20 cellular contexts compared by ENCODE assay signal in the genomic region with DNA sequence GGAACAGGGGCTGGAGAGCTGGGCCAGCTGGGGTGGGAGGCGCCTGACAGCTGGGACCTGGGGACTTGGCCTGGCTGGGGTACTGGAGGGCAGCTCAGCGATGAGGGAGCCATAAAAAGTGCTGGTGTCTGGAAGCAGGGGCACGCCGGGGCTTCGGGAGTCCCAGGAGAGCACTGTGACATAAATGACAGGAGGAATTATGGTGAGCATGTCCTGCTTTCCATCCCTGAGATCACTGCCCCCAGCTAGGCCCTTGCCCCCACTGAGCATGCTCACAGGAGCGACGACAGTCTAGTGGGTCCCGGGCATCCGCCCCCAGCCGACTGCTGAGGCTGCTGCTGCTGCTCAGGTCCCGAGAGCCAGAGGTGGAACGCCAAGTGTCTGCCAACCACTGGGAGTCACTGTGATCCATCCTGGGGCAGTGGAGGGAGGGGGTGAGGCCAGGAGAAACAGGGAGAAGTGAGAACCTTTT. TPM values are rescaled to one million over a fixed set of nuclear protein-coding genes. Genes with fewer than 3 reads are reported as not detected.
DNase-seq lines count a peak whose midpoint lies in the region; ATAC-seq, FAIRE-seq and TF ChIP-seq lines count a peak whose summit lies in the region.
"Had no signal": no experiment of that assay in that cellular context is flagged by ENCODE, and none has a peak within 500 bp of the region (broad histone marks: within the 10 kb centered on the region; RNA-seq: fewer than 3 reads in every experiment).

No MANE protein-coding gene starts in this region.

- H3K4me3 Mint-ChIP-seq in immature natural killer cell, result no peak overlapping the region
- H3K4me3 Mint-ChIP-seq: activated naive CD4-positive, alpha-beta T cell treated with anti-CD3 and anti-CD28 coated beads for 36 hours; HFFc6; neural crest cell had no signal

- no peaks in the 10 kb centered on the region for H4K20me1 ChIP-seq in Karpas-422 (ENCODE audit: insufficient read depth, low read depth, low read length)

- no peak overlapping the region for H3K27ac Mint-ChIP-seq in immature natural killer cell
- H3K27ac Mint-ChIP-seq: activated naive CD4-positive, alpha-beta T cell treated with anti-CD3 and anti-CD28 coated beads for 36 hours; HFFc6 had no signal

- no peak overlapping the region for H3K9ac ChIP-seq in Karpas-422 (ENCODE audit: low read length)

- no peaks in the 10 kb centered on the region for H3K9me3 Mint-ChIP-seq in immature natural killer cell
- H3K9me3 Mint-ChIP-seq: activated naive CD4-positive, alpha-beta T cell treated with anti-CD3 and anti-CD28 coated beads for 36 hours; HFFc6; neural crest cell had no signal

- TF ChIP-seq POLR2A in GM12891 (IDR thresholded peaks at IDR 0.05; ENCODE audit: low read depth, low read length), result no peak

- no peak for ATAC-seq in foreskin keratinocyte
- no peak for ATAC-seq in stimulated activated naive CD8-positive, alpha-beta T cell treated with anti-CD3 and anti-CD28 coated beads, Interleukin-15, Interleukin-2, amounts not matched to agents 100 U/mL and 50 U/mL, for 24 hours
- ATAC-seq: body of pancreas had no signal

- no peaks in the 10 kb centered on the region for H3K4me1 ChIP-seq in foreskin keratinocyte
- no peaks in the 10 kb centered on the region for H3K4me1 ChIP-seq in Karpas-422 (ENCODE audit: low read length)
- H3K4me1 ChIP-seq: body of pancreas had no signal

- H3K27me3 ChIP-seq in foreskin keratinocyte, result no peaks in the 10 kb centered on the region
- no peaks in the 10 kb centered on the region for H3K27me3 ChIP-seq in Karpas-422 (ENCODE audit: low read length)
- H3K27me3 ChIP-seq: body of pancreas had no signal

- no peaks in the 10 kb centered on the region for H3K36me3 Mint-ChIP-seq in immature natural killer cell

- FAIRE-seq in GM12891 (lab: Jason Lieb, UNC), result no peak
- FAIRE-seq: endometrium, small intestine had no signal

- no peak overlapping the region for H2AFZ ChIP-seq in Karpas-422 (ENCODE audit: low read length)

- H3K4me1 Mint-ChIP-seq in immature natural killer cell, result no peaks in the 10 kb centered on the region
- H3K4me1 Mint-ChIP-seq: neural crest cell had no signal

- no peaks in the 10 kb centered on the region for H3K9me3 ChIP-seq in Karpas-422 (ENCODE audit: low read length)
- H3K9me3 ChIP-seq: body of pancreas had no signal

- DNase-seq in 8988T, result peak; percentile 35
- peak; percentile 25 for DNase-seq in MV-4-11 (lab: John Stamatoyannopoulos, UW)
- no peak for DNase-seq in foreskin keratinocyte
- DNase-seq in mucosa of gallbladder (ENCODE audit: low spot score), result peak; percentile 9
- DNase-seq in GM12891 (ENCODE audit: insufficient read length, low spot score), result no peak
- no peak for DNase-seq in stimulated activated naive CD8-positive, alpha-beta T cell treated with anti-CD3 and anti-CD28 coated beads, Interleukin-15, Interleukin-2, amounts not matched to agents 100 U/mL and 50 U/mL, for 24 hours
- no peak for DNase-seq in immature natural killer cell
- no peak for DNase-seq in Karpas-422
- DNase-seq: ACHN; activated naive CD4-positive, alpha-beta T cell treated with anti-CD3 and anti-CD28 coated beads for 36 hours; body of pancreas; Calu3; HFFc6; NCI-H1417 treated with DMSO at 0.1 percent for 48 hours; small intestine had no signal

- TF ChIP-seq CTCF in foreskin keratinocyte (conservative IDR thresholded peaks at IDR 0.05), result peak; percentile 23

- no peak overlapping the region for H3K4me2 ChIP-seq in Karpas-422 (ENCODE audit: low read depth, low read length, poor library complexity, severe bottlenecking)

- H3K27ac ChIP-seq in foreskin keratinocyte (no peak overlapping the region), Karpas-422 (ENCODE audit: low read length) (no peak overlapping the region)
- H3K27ac ChIP-seq: body of pancreas, HL-60 had no signal

- no peaks in the 10 kb centered on the region for H3K79me2 ChIP-seq in Karpas-422 (ENCODE audit: low read length)

- H3K9me2 ChIP-seq in Karpas-422 (replicated peaks; ENCODE audit: insufficient read depth, low read length), result no peaks in the 10 kb centered on the region

- H3K27me3 Mint-ChIP-seq in immature natural killer cell (ENCODE audit: low read depth in 3 of 3), result peaks cover 0 to 10% (median 5%) of the 10 kb centered on the region in 3 donors

- H3K36me3 ChIP-seq in Karpas-422 (ENCODE audit: insufficient read depth, low read length), result no peaks in the 10 kb centered on the region

- no peak overlapping the region for H3K4me3 ChIP-seq in Karpas-422 (ENCODE audit: low read length)
- H3K4me3 ChIP-seq: body of pancreas, lung had no signal

TF ChIP-seq in GM12891, 5 proteins besides CTCF, POLR2A, EP300 and RAD21:
- no peak for TF ChIP-seq SPI1 (IDR thresholded peaks at IDR 0.05; ENCODE audit: low read depth, low read length)

RNA-seq across cellular contexts. Expression of gene ROBO4, which starts 6.2 kb away (rescaled TPM):
- 1.5 and 6.4 TPM in 2 replicates for total RNA-seq in foreskin keratinocyte
- 1.8 and 5.9 TPM in 2 replicates for polyA plus RNA-seq in foreskin keratinocyte
- 13.8 TPM for total RNA-seq in mucosa of gallbladder
- polyA plus RNA-seq in GM12891 (2012; ENCODE audit: low read depth, missing spikeins), result not detected
- polyA plus RNA-seq in immature natural killer cell, result not detected
- total RNA-seq in Karpas-422 (2014; rRNA removed; shearing (Covaris generic); ENCODE audit: low replicate concordance), result not detected in 2 replicates
- total RNA-seq: activated naive CD4-positive, alpha-beta T cell treated with anti-CD3 and anti-CD28 coated beads for 36 hours; Calu3; OCI-LY7 had no signal

RNA-seq across cellular contexts. Expression of gene ROBO3, which starts 26.2 kb away (rescaled TPM):
- total RNA-seq in foreskin keratinocyte, result 24.0 and 51.7 TPM in 2 replicates
- 22.6 and 61.5 TPM in 2 replicates for polyA plus RNA-seq in foreskin keratinocyte
- total RNA-seq in mucosa of gallbladder, result 12.9 TPM
- polyA plus RNA-seq in GM12891 (2012; ENCODE audit: low read depth, missing spikeins), result 0.50 TPM
- 1 to 10 TPM; 2.5 to 3.4 (median 2.8) TPM for polyA plus RNA-seq in immature natural killer cell
- 6.6 and 13.8 TPM in 2 replicates for total RNA-seq in Karpas-422 (2014; rRNA removed; shearing (Covaris generic); ENCODE audit: low replicate concordance)

RNA-seq across cellular contexts. Expression of gene HEPN1, which starts 27.6 kb away (rescaled TPM):
- total RNA-seq in foreskin keratinocyte (not detected in 2 replicates), mucosa of gallbladder (not detected)
- polyA plus RNA-seq in foreskin keratinocyte (not detected in 2 replicates), immature natural killer cell (not detected)
- not detected for polyA plus RNA-seq in GM12891 (2012; ENCODE audit: low read depth, missing spikeins)
- not detected in 2 replicates for total RNA-seq in Karpas-422 (2014; rRNA removed; shearing (Covaris generic); ENCODE audit: low replicate concordance)
- total RNA-seq: activated naive CD4-positive, alpha-beta T cell treated with anti-CD3 and anti-CD28 coated beads for 36 hours; body of pancreas; Calu3; HFFc6; lung; neural crest cell; OCI-LY7 had no signal
- polyA plus RNA-seq: lung had no signal

RNA-seq across cellular contexts. Expression of gene HEPACAM, which starts 44.4 kb away (rescaled TPM):
- total RNA-seq in foreskin keratinocyte, result not detected in 2 replicates
- not detected in 2 replicates for polyA plus RNA-seq in foreskin keratinocyte
- 0.37 TPM for total RNA-seq in mucosa of gallbladder
- not detected for polyA plus RNA-seq in GM12891 (2012; ENCODE audit: low read depth, missing spikeins)
- not detected for polyA plus RNA-seq in immature natural killer cell
- not detected in 2 replicates for total RNA-seq in Karpas-422 (2014; rRNA removed; shearing (Covaris generic); ENCODE audit: low replicate concordance)
- total RNA-seq: activated naive CD4-positive, alpha-beta T cell treated with anti-CD3 and anti-CD28 coated beads for 36 hours; Calu3; lung; neural crest cell; OCI-LY7 had no signal

Comparison
In these comparisons a context has a peak if more than half of its experiments do, and no peak if none do; other contexts are left out.
1. DNase-seq: peak in 8988T (single experiment), MV-4-11 (single experiment) and mucosa of gallbladder (single experiment); none in foreskin keratinocyte (0 of 2), GM12891 (single experiment), stimulated activated naive CD8-positive, alpha-beta T cell treated with anti-CD3 and anti-CD28 coated beads, Interleukin-15, Interleukin-2, amounts not matched to agents 100 U/mL and 50 U/mL, for 24 hours (single experiment), immature natural killer cell (0 of 3) and Karpas-422 (single experiment).